ENCODE assay signal across 18 cellular contexts in the genomic region with DNA sequence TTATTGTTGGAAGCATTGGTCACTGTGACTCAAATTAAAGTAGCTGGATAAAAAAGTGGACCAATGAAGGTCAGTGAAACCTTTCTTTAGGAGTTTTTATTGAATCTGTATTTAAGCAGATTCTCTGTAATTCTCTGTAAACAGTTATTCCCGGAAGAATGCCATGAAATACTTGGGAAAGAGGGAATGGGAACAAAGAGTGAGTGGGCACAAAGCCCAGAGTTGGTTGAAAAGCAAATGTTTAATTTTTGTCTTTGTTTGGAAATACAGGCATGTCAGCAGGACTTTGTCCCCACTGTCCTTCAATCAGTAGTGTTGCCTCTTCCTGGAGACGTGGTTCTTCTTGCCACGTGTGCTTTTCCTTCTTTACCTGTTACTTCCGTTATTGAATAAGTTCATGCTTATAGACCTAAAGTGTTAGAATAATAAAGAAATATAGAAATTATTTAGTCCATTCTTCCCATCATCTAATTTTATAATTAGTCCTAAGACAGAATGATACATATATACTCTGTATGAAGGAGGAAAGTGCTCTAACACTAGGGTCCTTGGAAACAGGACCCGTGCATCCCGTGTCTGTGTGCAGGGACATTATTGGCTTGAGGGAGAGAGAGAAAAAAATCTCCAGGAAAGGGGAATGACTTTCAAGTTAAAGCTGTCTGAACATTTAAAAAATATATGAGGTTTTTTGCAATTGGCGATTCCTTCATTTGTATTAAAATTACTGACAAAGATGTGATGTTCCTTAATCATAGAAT. TPM values are rescaled to one million over a fixed set of nuclear protein-coding genes. Genes with fewer than 3 reads are reported as not detected.
DNase-seq lines count a peak whose midpoint lies in the region; ATAC-seq and TF ChIP-seq lines count a peak whose summit lies in the region.
"Had no signal": no experiment of that assay in that cellular context is flagged by ENCODE, and none has a peak within 500 bp of the region (broad histone marks: within the 10 kb centered on the region; RNA-seq: fewer than 3 reads in every experiment).

No MANE protein-coding gene starts in this region.

- H3K9me3 Mint-ChIP-seq in progenitor cell of endocrine pancreas (ENCODE audit: low read depth): no peaks in the 10 kb centered on the region
- H3K9me3 Mint-ChIP-seq in activated CD4-positive, alpha-beta T cell treated with anti-CD3 and anti-CD28 coated beads, Interleukin-2, amount 10 ng/mL, durations not matched to agents 24 days and 14 days: no peaks in the 10 kb centered on the region

- H3K27me3 Mint-ChIP-seq in progenitor cell of endocrine pancreas: no peaks in the 10 kb centered on the region
- peaks cover 2% of the 10 kb centered on the region for H3K27me3 Mint-ChIP-seq in activated CD4-positive, alpha-beta T cell treated with anti-CD3 and anti-CD28 coated beads, Interleukin-2, amount 10 ng/mL, durations not matched to agents 24 days and 14 days

- TF ChIP-seq EP300 in gastroesophageal sphincter (IDR thresholded peaks at IDR 0.05): no peak

- H3K27ac ChIP-seq in right cardiac atrium (ENCODE audit: low read length): no peak overlapping the region
- H3K27ac ChIP-seq in heart left ventricle: peak overlapping the region in 3 of 12 donors; percentile 4 to 100 (median 8)
- H3K27ac ChIP-seq in gastroesophageal sphincter: peak overlapping the region in 3 of 4 donors; percentile 0 to 100 (median 99)
- H3K27ac ChIP-seq: thyroid gland had no signal

- H3K4me3 Mint-ChIP-seq in progenitor cell of endocrine pancreas (ENCODE audit: low read depth): peak overlapping the region; percentile 58
- no peak overlapping the region for H3K4me3 Mint-ChIP-seq in activated CD4-positive, alpha-beta T cell treated with anti-CD3 and anti-CD28 coated beads, Interleukin-2, amount 10 ng/mL, durations not matched to agents 24 days and 14 days

- H3K27me3 ChIP-seq in right cardiac atrium (ENCODE audit: control insufficient read depth, insufficient read depth): no peaks in the 10 kb centered on the region
- no peaks in the 10 kb centered on the region for H3K27me3 ChIP-seq in heart left ventricle
- no peaks in the 10 kb centered on the region for H3K27me3 ChIP-seq in gastroesophageal sphincter
- H3K27me3 ChIP-seq: thyroid gland had no signal

- H3K36me3 ChIP-seq in heart left ventricle (no peaks in the 10 kb centered on the region), gastroesophageal sphincter (no peaks in the 10 kb centered on the region)
- H3K36me3 ChIP-seq: thyroid gland had no signal

- H3K4me3 ChIP-seq in right cardiac atrium (ENCODE audit: low read length): peak overlapping the region; percentile 8
- peak overlapping the region in 4 of 12 donors; percentile 4 to 90 (median 40) for H3K4me3 ChIP-seq in heart left ventricle
- H3K4me3 ChIP-seq in gastroesophageal sphincter: peak overlapping the region; percentile 14 to 76
- H3K4me3 ChIP-seq: thyroid gland had no signal

- WGBS in right cardiac atrium: 67% methylated on average over 7 of the region's 7 CpGs
- WGBS in heart left ventricle, 4 donors: 80 to 86% (median 83%) methylated on average over 7 of the region's 7 CpGs
- WGBS in gastroesophageal sphincter (ENCODE audit: low coverage in 1 of 2), 2 donors: 58 to 59% methylated on average over 7 of the region's 7 CpGs

- intact Hi-C loops in right cardiac atrium (cut with DNase I) (no loop called here), heart left ventricle (cut with DNase I) (loop anchor here in 6 of 10 donors (5.0 to 10.0 kb wide), 9 partner anchors 74 to 698 kb away; partner anchors contain the start of genes TEP1 (in 3 of the 6), TMEM253 (in 2 of the 6), APEX1 (in 1 of the 6) and OSGEP (in 1 of the 6))
- intact Hi-C loops in activated CD4-positive, alpha-beta T cell treated with anti-CD3 and anti-CD28 coated beads, Interleukin-2, amount 10 ng/mL, durations not matched to agents 24 days and 14 days (cut with micrococcal nuclease): loop anchor here (10.0 kb wide), 1 partner anchor 578 kb away; the partner anchor contains the start of gene HNRNPC

- H3K36me3 Mint-ChIP-seq in progenitor cell of endocrine pancreas (ENCODE audit: insufficient read depth): no peaks in the 10 kb centered on the region
- H3K36me3 Mint-ChIP-seq in activated CD4-positive, alpha-beta T cell treated with anti-CD3 and anti-CD28 coated beads, Interleukin-2, amount 10 ng/mL, durations not matched to agents 24 days and 14 days (ENCODE audit: low read depth): no peaks in the 10 kb centered on the region

- H3K4me1 ChIP-seq in right cardiac atrium (ENCODE audit: control insufficient read depth, insufficient read depth, low read length) (no peaks in the 10 kb centered on the region), heart left ventricle (peaks cover 0 to 26% (median 11%) of the 10 kb centered on the region in 12 donors), gastroesophageal sphincter (peaks cover 0 to 60% (median 11%) of the 10 kb centered on the region in 3 donors)

- ATAC-seq in right cardiac atrium: no peak
- ATAC-seq in heart left ventricle: no peak
- no peak for ATAC-seq in gastroesophageal sphincter
- no peak for ATAC-seq in GM21367 (IDR thresholded peaks at IDR 0.05; ENCODE audit: unreplicated experiment)
- no peak for ATAC-seq in GM21717 (IDR thresholded peaks at IDR 0.05; ENCODE audit: unreplicated experiment)

- H3K9me3 ChIP-seq in right cardiac atrium (ENCODE audit: control insufficient read depth, low read length): no peaks in the 10 kb centered on the region
- no peaks in the 10 kb centered on the region for H3K9me3 ChIP-seq in heart left ventricle
- no peaks in the 10 kb centered on the region for H3K9me3 ChIP-seq in gastroesophageal sphincter
- H3K9me3 ChIP-seq: thyroid gland had no signal

- peaks cover 39% of the 10 kb centered on the region for H3K4me1 Mint-ChIP-seq in progenitor cell of endocrine pancreas (ENCODE audit: low read depth)
- peaks cover 15% of the 10 kb centered on the region for H3K4me1 Mint-ChIP-seq in activated CD4-positive, alpha-beta T cell treated with anti-CD3 and anti-CD28 coated beads, Interleukin-2, amount 10 ng/mL, durations not matched to agents 24 days and 14 days

- H3K27ac Mint-ChIP-seq in progenitor cell of endocrine pancreas: peak overlapping the region; percentile 81
- H3K27ac Mint-ChIP-seq in activated CD4-positive, alpha-beta T cell treated with anti-CD3 and anti-CD28 coated beads, Interleukin-2, amount 10 ng/mL, durations not matched to agents 24 days and 14 days: no peak overlapping the region

- TF ChIP-seq POLR2A in heart left ventricle (IDR thresholded peaks at IDR 0.05) (no peak), gastroesophageal sphincter (IDR thresholded peaks at IDR 0.05) (no peak)

- TF ChIP-seq CTCF in heart left ventricle (IDR thresholded peaks at IDR 0.05) (no peak), gastroesophageal sphincter (IDR thresholded peaks at IDR 0.05) (no peak), progenitor cell of endocrine pancreas (IDR thresholded peaks at IDR 0.05; ENCODE audit: unreplicated experiment) (no peak)

- DNase-seq in right cardiac atrium (no peak), heart left ventricle (no peak), progenitor cell of endocrine pancreas (ENCODE audit: low spot score, unreplicated experiment) (no peak), NCI-H446 treated with DMSO at 0.1 percent for 48 hours (lab: John Stamatoyannopoulos, UW) (no peak)
- no peak for DNase-seq in activated CD4-positive, alpha-beta T cell treated with anti-CD3 and anti-CD28 coated beads, Interleukin-2, amount 10 ng/mL, durations not matched to agents 24 days and 14 days
- DNase-seq: ACHN; activated naive CD4-positive, alpha-beta T cell; COR-L47; effector CD8-positive, alpha-beta T cell; foreskin melanocyte; midbrain; NCI-H1105; posterior cingulate gyrus; thyroid gland had no signal

RNA-seq across cellular contexts. Expression of gene ANG, which starts 2.0 kb away (rescaled TPM):
- total RNA-seq in right cardiac atrium: 1 to 10 TPM; 6.1 to 7.9 (median 7.1) TPM
- 11.0 TPM for polyA plus RNA-seq in right cardiac atrium
- total RNA-seq in heart left ventricle: 1 to 10 TPM; 2.1 to 9.3 (median 4.0) TPM
- polyA plus RNA-seq in heart left ventricle: 1 to 10 TPM; 3.3 to 4.3 TPM
- total RNA-seq in gastroesophageal sphincter: 10 to 100 TPM; 16.8 to 32.0 (median 25.2) TPM
- total RNA-seq in progenitor cell of endocrine pancreas: 8.0 and 8.3 TPM in 2 replicates
- not detected in 2 replicates for total RNA-seq in activated CD4-positive, alpha-beta T cell treated with anti-CD3 and anti-CD28 coated beads, Interleukin-2, amount 10 ng/mL, durations not matched to agents 24 days and 14 days
- total RNA-seq: OCI-LY7 had no signal

RNA-seq across cellular contexts. Expression of gene RNASE4, which starts 2.2 kb away (rescaled TPM):
- total RNA-seq in right cardiac atrium (10 to 100 TPM; 18.0 to 20.0 (median 19.0) TPM), heart left ventricle (10 to 100 TPM in 3 of 9 donors, 1 to 10 TPM in 6; 4.7 to 22.2 (median 8.1) TPM), gastroesophageal sphincter (100 to 1,000 TPM in 2 of 4 donors, 10 to 100 TPM in 2; 65.2 to 139 (median 106) TPM), progenitor cell of endocrine pancreas (5.7 TPM in 2 replicates)
- polyA plus RNA-seq in right cardiac atrium (31.3 TPM), heart left ventricle (1 to 10 TPM; 9.8 TPM)
- 0.24 and 0.26 TPM in 2 replicates for total RNA-seq in activated CD4-positive, alpha-beta T cell treated with anti-CD3 and anti-CD28 coated beads, Interleukin-2, amount 10 ng/mL, durations not matched to agents 24 days and 14 days
- total RNA-seq: OCI-LY7 had no signal

RNA-seq across cellular contexts. Expression of gene OR6S1, which starts 45.1 kb away (rescaled TPM):
- total RNA-seq in right cardiac atrium (not detected), heart left ventricle (not detected), gastroesophageal sphincter (not detected), progenitor cell of endocrine pancreas (not detected in 2 replicates)
- polyA plus RNA-seq in right cardiac atrium (not detected), heart left ventricle (not detected)
- total RNA-seq in activated CD4-positive, alpha-beta T cell treated with anti-CD3 and anti-CD28 coated beads, Interleukin-2, amount 10 ng/mL, durations not matched to agents 24 days and 14 days: not detected in 2 replicates
- total RNA-seq: OCI-LY7, thyroid gland had no signal

RNA-seq across cellular contexts. Expression of gene EDDM3A, which starts 59.1 kb away (rescaled TPM):
- total RNA-seq in right cardiac atrium (not detected), heart left ventricle (not detected), gastroesophageal sphincter (not detected), progenitor cell of endocrine pancreas (not detected in 2 replicates)
- polyA plus RNA-seq in right cardiac atrium (not detected), heart left ventricle (not detected)
- not detected in 2 replicates for total RNA-seq in activated CD4-positive, alpha-beta T cell treated with anti-CD3 and anti-CD28 coated beads, Interleukin-2, amount 10 ng/mL, durations not matched to agents 24 days and 14 days
- total RNA-seq: OCI-LY7, thyroid gland had no signal

Comparison
In these comparisons a context has a peak if more than half of its experiments do, and no peak if none do; other contexts are left out.
1. intact Hi-C loops: an anchor here in heart left ventricle (5.0 to 10.0 kb wide) and activated CD4-positive, alpha-beta T cell treated with anti-CD3 and anti-CD28 coated beads, Interleukin-2, amount 10 ng/mL, durations not matched to agents 24 days and 14 days (10.0 kb wide); none called in right cardiac atrium.